28 cellular contexts compared by ENCODE assay signal in genomic region chr1:6151291-6151822, GRCh38. TPM values are rescaled to one million over a fixed set of nuclear protein-coding genes. Genes with fewer than 3 reads are reported as not detected.
"Had no signal": no experiment of that assay in that cellular context is flagged by ENCODE, and none has a peak within 500 bp of the region (broad histone marks: within the 10 kb centered on the region; RNA-seq: fewer than 3 reads in every experiment).

No MANE protein-coding gene starts in this region.

- H3K4me1 ChIP-seq: gastrocnemius medialis had no signal

- H3K9me3 ChIP-seq: esophagus squamous epithelium, gastrocnemius medialis, heart right ventricle, left lung, lower lobe of right lung, mucosa of descending colon had no signal

- H3K27ac ChIP-seq: epithelial cell of prostate, esophagus squamous epithelium, gastrocnemius medialis, heart right ventricle, left lung, lower lobe of right lung had no signal

- ATAC-seq: effector memory CD8-positive, alpha-beta T cell; esophagus mucosa; gastrocnemius medialis; heart right ventricle; left cardiac atrium; left lung; left ventricle myocardium superior; lower lobe of right lung; mucosa of descending colon had no signal

- H3K36me3 ChIP-seq: esophagus squamous epithelium, gastrocnemius medialis, heart right ventricle, left lung, lower lobe of right lung had no signal

- FAIRE-seq: endometrium, islet of Langerhans, keratinocyte had no signal

- H3K4me3 ChIP-seq: esophagus squamous epithelium, gastrocnemius medialis, heart right ventricle, left lung, lower lobe of right lung, mucosa of descending colon had no signal

- H3K36me3 Mint-ChIP-seq: mesothelial cell of epicardium had no signal

- H3K9me3 Mint-ChIP-seq: dendritic cell treated with granulocyte-macrophage colony-stimulating factor and Interleukin-4, amounts not matched to agents 40 ng/mL and 50 ng/mL, for 4 days; effector memory CD8-positive, alpha-beta T cell; endodermal cell; mesothelial cell of epicardium; naive B cell had no signal

- H3K27ac Mint-ChIP-seq: dendritic cell treated with granulocyte-macrophage colony-stimulating factor and Interleukin-4, amounts not matched to agents 40 ng/mL and 50 ng/mL, for 4 days; effector memory CD8-positive, alpha-beta T cell; endodermal cell; mesothelial cell of epicardium had no signal

- H3K4me3 Mint-ChIP-seq: dendritic cell treated with granulocyte-macrophage colony-stimulating factor and Interleukin-4, amounts not matched to agents 40 ng/mL and 50 ng/mL, for 4 days; effector memory CD8-positive, alpha-beta T cell; endodermal cell; mesothelial cell of epicardium had no signal

- DNase-seq: cortex of kidney; effector CD8-positive, alpha-beta T cell; effector memory CD8-positive, alpha-beta T cell; endodermal cell; erythroblast; esophagus squamous epithelium; foreskin fibroblast; foreskin melanocyte; gastrocnemius medialis; glutamatergic neuron; head of caudate nucleus; heart right ventricle; hippocampal formation; left cardiac atrium; left ventricle myocardium superior; lower lobe of right lung; mesenchymal stem cell; mucosa of descending colon; naive B cell had no signal

RNA-seq across cellular contexts. Expression of gene CHD5, which starts 28.8 kb away (rescaled TPM):
- total RNA-seq: myocyte had no signal
